15 cellular contexts compared by ENCODE assay signal in the genomic region with DNA sequence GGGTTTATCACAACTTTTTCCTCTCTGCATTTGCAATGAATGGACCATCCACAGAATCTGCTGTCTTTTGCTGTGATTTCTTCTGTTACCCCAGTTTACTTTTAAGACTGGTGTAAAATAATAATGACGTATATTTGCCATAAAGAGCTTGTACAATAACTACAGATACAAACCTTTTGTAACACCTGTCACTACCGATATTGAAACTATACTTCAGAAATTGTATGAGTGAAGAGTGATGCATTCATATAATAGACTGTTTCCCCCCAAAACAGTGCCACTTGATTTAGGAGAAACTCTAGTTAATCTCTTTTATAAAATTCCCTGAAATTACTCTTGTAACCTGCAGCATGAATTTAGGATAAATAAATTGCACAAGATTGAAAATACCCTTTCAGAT. TPM values are rescaled to one million over a fixed set of nuclear protein-coding genes. Genes with fewer than 3 reads are reported as not detected.
A peak's percentile ranks its signal among the peaks of the same experiment; 100 is the strongest.
DNase-seq lines count a peak whose midpoint lies in the region; ATAC-seq and TF ChIP-seq lines count a peak whose summit lies in the region.
"Had no signal": no experiment of that assay in that cellular context is flagged by ENCODE, and none has a peak within 500 bp of the region (broad histone marks: within the 10 kb centered on the region; RNA-seq: fewer than 3 reads in every experiment).

No MANE protein-coding gene starts in this region.

- no peak for TF ChIP-seq CTCF in Caco-2 (IDR thresholded peaks at IDR 0.05; ENCODE audit: insufficient read depth in 1 of 2, low read depth in 1 of 2, low read length in 1 of 2, severe bottlenecking in 1 of 2, unreplicated experiment in 1 of 2)
- no peak for TF ChIP-seq CTCF in IMR-90 (conservative IDR thresholded peaks at IDR 0.05; ENCODE audit: low read depth, low read length)
- TF ChIP-seq CTCF in esophagus muscularis mucosa (IDR thresholded peaks at IDR 0.05) = no peak
- TF ChIP-seq CTCF in sigmoid colon (IDR thresholded peaks at IDR 0.05) = no peak
- no peak for TF ChIP-seq CTCF in tibial nerve (IDR thresholded peaks at IDR 0.05)

- in situ Hi-C loops in IMR-90 (cut with MboI; ENCODE audit: low sequenced_read_pairs) = no loop called here

- peak overlapping the region; percentile 56; the same call in 1 of the 2 replicates for H4K5ac ChIP-seq in IMR-90 (ENCODE audit: low read depth, low read length)

- peaks cover under 1% of the 10 kb centered on the region for H3K36me3 Mint-ChIP-seq in Caco-2 (ENCODE audit: insufficient read depth, unreplicated experiment)
- no peaks in the 10 kb centered on the region for H3K36me3 Mint-ChIP-seq in CD4-positive, alpha-beta memory T cell
- H3K36me3 Mint-ChIP-seq: neural progenitor cell had no signal

- DNase-seq in Caco-2 = no peak
- DNase-seq in IMR-90 = no peak
- DNase-seq in esophagus muscularis mucosa (ENCODE audit: extremely low spot score) = no peak
- no peak for DNase-seq in sigmoid colon
- DNase-seq in tibial nerve (ENCODE audit: low spot score in 2 of 2) = no peak
- no peak for DNase-seq in CD4-positive, alpha-beta memory T cell
- DNase-seq: activated CD4-positive, CD25-positive, alpha-beta regulatory T cell treated with anti-CD3 and anti-CD28 coated beads, Interleukin-2, amount 50 U/mL, for 72 hours; activated T-cell treated with anti-CD3 and anti-CD28 coated beads, Interleukin-2, amount 50 U/mL, for 4 hours; DMS79 treated with DMSO at 0.1 percent for 48 hours; erythroblast; NCI-H1417 had no signal

- H3K27me3 Mint-ChIP-seq in Caco-2 (ENCODE audit: insufficient read depth, unreplicated experiment) = no peaks in the 10 kb centered on the region
- no peaks in the 10 kb centered on the region for H3K27me3 Mint-ChIP-seq in CD4-positive, alpha-beta memory T cell

- peak overlapping the region; percentile 68 for H2BK5ac ChIP-seq in IMR-90 (ENCODE audit: low read depth, low read length, poor library complexity, severe bottlenecking)

- BruUV-seq in Caco-2 (replicated peaks; lab: Mats Ljungman, UMichigan) = no TSS peak
- BruUV-seq in IMR-90 (replicated peaks; lab: Mats Ljungman, UMichigan) = no TSS peak

- peak overlapping the region; percentile 95; the same call in 1 of the 2 replicates for H3K27ac ChIP-seq in IMR-90 (ENCODE audit: insufficient read depth, low read length)
- H3K27ac ChIP-seq in esophagus muscularis mucosa (replicated peaks in 1 of 4) = peak overlapping the region in 3 of 4 donors; percentile 74 to 83 (median 75)
- H3K27ac ChIP-seq in sigmoid colon = peak overlapping the region; percentile 71 to 78 (median 75)
- H3K27ac ChIP-seq in tibial nerve = peak overlapping the region in 1 of 4 donors; percentile 54
- no peak overlapping the region for H3K27ac ChIP-seq in CD4-positive, alpha-beta memory T cell (ENCODE audit: low read depth, low read length)

- no peak overlapping the region for H3K9ac ChIP-seq in IMR-90 (ENCODE audit: low read depth, low read length)
- H3K9ac ChIP-seq: neural progenitor cell had no signal

- WGBS in IMR-90 (ENCODE audit: extremely low coverage in 2 of 2, insufficient read length in 1 of 2), 2 experiments = no CpG with 5 or more reads among the region's 2 CpGs
- 88% methylated on average over 2 of the region's 2 CpGs for WGBS in esophagus muscularis mucosa
- 71 to 82% methylated on average over 2 of the region's 2 CpGs for WGBS in sigmoid colon, 2 donors
- WGBS in tibial nerve, 2 donors = 92 to 96% methylated on average over 2 of the region's 2 CpGs

- H3K4me1 ChIP-seq in Caco-2 = peaks cover 94% of the 10 kb centered on the region
- peaks cover 34% of the 10 kb centered on the region for H3K4me1 ChIP-seq in IMR-90 (ENCODE audit: control insufficient read depth, insufficient read depth, low read length)
- H3K4me1 ChIP-seq in esophagus muscularis mucosa = peaks cover 0 to 55% (median 36%) of the 10 kb centered on the region in 4 donors
- peaks cover 0 to 42% (median 32%) of the 10 kb centered on the region in 4 donors for H3K4me1 ChIP-seq in sigmoid colon
- H3K4me1 ChIP-seq in tibial nerve = peaks cover 0 to 7% (median 0%) of the 10 kb centered on the region in 4 donors
- peaks cover 13% of the 10 kb centered on the region for H3K4me1 ChIP-seq in CD4-positive, alpha-beta memory T cell (ENCODE audit: insufficient read depth, low read length)

- no peaks in the 10 kb centered on the region for H3K9me3 Mint-ChIP-seq in Caco-2 (ENCODE audit: unreplicated experiment)
- H3K9me3 Mint-ChIP-seq in CD4-positive, alpha-beta memory T cell = no peaks in the 10 kb centered on the region
- H3K9me3 Mint-ChIP-seq: activated T-cell treated with anti-CD3 and anti-CD28 coated beads, Interleukin-2, amount 50 U/mL, for 4 hours had no signal

- H4K8ac ChIP-seq in IMR-90 (ENCODE audit: low read depth in 2 of 2, low read length in 2 of 2) = peak overlapping the region in 1 of 2 experiments; percentile 70; a peak in 1 of 4 replicates

- H4K20me1 ChIP-seq in IMR-90 (ENCODE audit: insufficient read depth, low read length) = no peaks in the 10 kb centered on the region

- POLR2A ChIA-PET in Caco-2 (lab: Charles Lee) = interaction anchor here (1.2 to 1.3 kb wide), 2 partner anchors 16 to 18 kb away, joined by 5 to 10 read pairs; no protein-coding TSS in a partner anchor
- POLR2A ChIA-PET in IMR-90 (lab: Charles Lee; ENCODE audit: unreplicated experiment) = no interaction called here
- POLR2A ChIA-PET in CD4-positive, alpha-beta memory T cell (lab: Charles Lee; ENCODE audit: partially characterized antibody) = no interaction called here

- intact Hi-C loops in Caco-2 (cut with micrococcal nuclease; ENCODE audit: unreplicated experiment) = no loop called here
- intact Hi-C loops in IMR-90 (cut with micrococcal nuclease) = loop anchor here (5.0 kb wide), 1 partner anchor 99 kb away; no protein-coding TSS in a partner anchor
- intact Hi-C loops in esophagus muscularis mucosa (cut with DNase I) = no loop called here
- intact Hi-C loops in sigmoid colon (cut with DNase I) = no loop called here
- intact Hi-C loops in CD4-positive, alpha-beta memory T cell (cut with micrococcal nuclease) = no loop called here

- H3K4me2 ChIP-seq in IMR-90 (ENCODE audit: low read depth, low read length) = no peak overlapping the region
- H3K4me2 ChIP-seq: neural progenitor cell had no signal

- H3K14ac ChIP-seq in IMR-90 (replicated peaks; ENCODE audit: low read depth, low read length) = peak overlapping the region; percentile 84

- dilution Hi-C loops in IMR-90 (cut with HindIII; ENCODE audit: low sequenced_read_pairs, unreplicated experiment) = no loop called here

- H2BK15ac ChIP-seq in IMR-90 (ENCODE audit: low read depth, low read length) = peak overlapping the region; percentile 47; the same call in 1 of the 3 replicates

- H3K23ac ChIP-seq in IMR-90 (ENCODE audit: low read depth, low read length) = peak overlapping the region; percentile 35; the same call in 1 of the 2 replicates

- H3K4ac ChIP-seq in IMR-90 (ENCODE audit: low read depth, low read length) = peak overlapping the region; percentile 90

- TF ChIP-seq EP300 in esophagus muscularis mucosa (IDR thresholded peaks at IDR 0.05) = no peak
- TF ChIP-seq EP300 in sigmoid colon (IDR thresholded peaks at IDR 0.05) = no peak
- no peak for TF ChIP-seq EP300 in tibial nerve (IDR thresholded peaks at IDR 0.05)

- no peak overlapping the region for H2AFZ ChIP-seq in IMR-90 (replicated peaks; ENCODE audit: low read length, poor library complexity)
- H2AFZ ChIP-seq: neural progenitor cell had no signal

- peaks cover 47% of the 10 kb centered on the region for H3K4me1 Mint-ChIP-seq in Caco-2 (ENCODE audit: low read depth, unreplicated experiment)
- H3K4me1 Mint-ChIP-seq in CD4-positive, alpha-beta memory T cell = peaks cover 10 to 22% (median 19%) of the 10 kb centered on the region in 4 donors

- H3K27ac Mint-ChIP-seq in Caco-2 (ENCODE audit: unreplicated experiment) = peak overlapping the region; percentile 95
- peak overlapping the region in 2 of 7 donors; percentile 24 to 80 for H3K27ac Mint-ChIP-seq in CD4-positive, alpha-beta memory T cell
- H3K27ac Mint-ChIP-seq: neural progenitor cell had no signal

- CTCF ChIA-PET in Caco-2 (lab: Charles Lee) (no interaction called here), IMR-90 (lab: Yijun Ruan, JAX) (interaction anchor here (0.7 to 1.1 kb wide), 2 partner anchors 92 to 114 kb away, joined by 3 to 5 read pairs; no protein-coding TSS in a partner anchor)
- CTCF ChIA-PET in CD4-positive, alpha-beta memory T cell (lab: Charles Lee; ENCODE audit: partially characterized antibody) = no interaction called here

- H3K9me1 ChIP-seq in IMR-90 (ENCODE audit: insufficient read depth, low read length) = peaks cover 9% of the 10 kb centered on the region; the same call in 1 of the 2 replicates

- peak overlapping the region; percentile 5; the same call in 1 of the 2 replicates for H2AK5ac ChIP-seq in IMR-90 (ENCODE audit: low read depth, low read length)

- peak overlapping the region; percentile 85 for H2BK20ac ChIP-seq in IMR-90 (ENCODE audit: low read depth, low read length)

- H3K27me3 ChIP-seq in Caco-2 (replicated peaks; ENCODE audit: control insufficient read depth, insufficient read depth, low read length) (no peaks in the 10 kb centered on the region), IMR-90 (ENCODE audit: control insufficient read depth, insufficient read depth, low read length) (no peaks in the 10 kb centered on the region), esophagus muscularis mucosa (no peaks in the 10 kb centered on the region), sigmoid colon (no peaks in the 10 kb centered on the region), tibial nerve (no peaks in the 10 kb centered on the region)
- no peaks in the 10 kb centered on the region for H3K27me3 ChIP-seq in CD4-positive, alpha-beta memory T cell (ENCODE audit: insufficient read depth, low read length)
- H3K27me3 ChIP-seq: neural progenitor cell had no signal

- no peak overlapping the region for H3K4me3 Mint-ChIP-seq in Caco-2 (ENCODE audit: unreplicated experiment)
- peak overlapping the region in 1 of 8 donors; percentile 36 for H3K4me3 Mint-ChIP-seq in CD4-positive, alpha-beta memory T cell
- H3K4me3 Mint-ChIP-seq: activated T-cell treated with anti-CD3 and anti-CD28 coated beads, Interleukin-2, amount 50 U/mL, for 4 hours; neural progenitor cell had no signal

- H3K9me3 ChIP-seq in Caco-2 (no peaks in the 10 kb centered on the region), IMR-90 (ENCODE audit: control insufficient read depth, insufficient read depth, low read length) (no peaks in the 10 kb centered on the region), esophagus muscularis mucosa (no peaks in the 10 kb centered on the region), sigmoid colon (no peaks in the 10 kb centered on the region), tibial nerve (no peaks in the 10 kb centered on the region)
- H3K9me3 ChIP-seq in CD4-positive, alpha-beta memory T cell (ENCODE audit: control insufficient read depth in 1 of 2, low read length in 2 of 2) = no peaks in the 10 kb centered on the region

- no peak for TF ChIP-seq RAD21 in IMR-90 (IDR thresholded peaks at IDR 0.05; ENCODE audit: low read length)

- no peak overlapping the region; the same call in 1 of the 2 replicates for H3K56ac ChIP-seq in IMR-90 (ENCODE audit: extremely low read depth, insufficient read depth, low read length)

- peak overlapping the region; percentile 73; the same call in 1 of the 2 replicates for H4K91ac ChIP-seq in IMR-90 (ENCODE audit: insufficient read depth, low read depth, low read length)

- peak overlapping the region; percentile 71 for H3K18ac ChIP-seq in IMR-90 (ENCODE audit: low read depth, low read length)

- no peak for ATAC-seq in IMR-90 (ENCODE audit: low read depth)
- no peak for ATAC-seq in HG03442 (IDR thresholded peaks at IDR 0.05; ENCODE audit: unreplicated experiment)
- no peak for ATAC-seq in HG03159 (IDR thresholded peaks at IDR 0.05; ENCODE audit: unreplicated experiment)
- ATAC-seq: activated T-cell treated with anti-CD3 and anti-CD28 coated beads, Interleukin-2, amount 50 U/mL, for 4 hours had no signal

- H2AK9ac ChIP-seq in IMR-90 (replicated peaks; ENCODE audit: low read depth, low read length, poor library complexity) = no peak overlapping the region

- no peak for TF ChIP-seq POLR2A in IMR-90 (IDR thresholded peaks at IDR 0.05; ENCODE audit: low read depth, low read length)
- no peak for TF ChIP-seq POLR2A in esophagus muscularis mucosa (IDR thresholded peaks at IDR 0.05; ENCODE audit: low read depth)
- TF ChIP-seq POLR2A in sigmoid colon (IDR thresholded peaks at IDR 0.05) = no peak
- TF ChIP-seq POLR2A in tibial nerve (IDR thresholded peaks at IDR 0.05) = no peak

- H3K36me3 ChIP-seq in Caco-2 (ENCODE audit: control insufficient read depth, insufficient read depth, low read length) (no peaks in the 10 kb centered on the region), IMR-90 (ENCODE audit: control insufficient read depth, insufficient read depth, low read length) (no peaks in the 10 kb centered on the region), esophagus muscularis mucosa (no peaks in the 10 kb centered on the region), sigmoid colon (no peaks in the 10 kb centered on the region), tibial nerve (no peaks in the 10 kb centered on the region)
- no peaks in the 10 kb centered on the region for H3K36me3 ChIP-seq in CD4-positive, alpha-beta memory T cell (ENCODE audit: insufficient read depth, low read length)
- H3K36me3 ChIP-seq: neural progenitor cell had no signal

- no peak overlapping the region for H3K4me3 ChIP-seq in Caco-2 (ENCODE audit: low read depth, low read length)
- no peak overlapping the region for H3K4me3 ChIP-seq in IMR-90 (ENCODE audit: insufficient read depth, low read depth, low read length)
- no peak overlapping the region for H3K4me3 ChIP-seq in esophagus muscularis mucosa
- H3K4me3 ChIP-seq in sigmoid colon = no peak overlapping the region
- H3K4me3 ChIP-seq in tibial nerve = no peak overlapping the region
- no peak overlapping the region for H3K4me3 ChIP-seq in CD4-positive, alpha-beta memory T cell (ENCODE audit: low read length in 2 of 2)
- H3K4me3 ChIP-seq: coronary artery, neural progenitor cell had no signal

- H2BK120ac ChIP-seq in IMR-90 (ENCODE audit: low read depth, low read length) = peak overlapping the region; percentile 92

- H3K79me1 ChIP-seq in IMR-90 (ENCODE audit: low read depth in 1 of 2, low read length in 2 of 2) = no peaks in the 10 kb centered on the region; a peak in 1 of 4 replicates

RNA-seq across cellular contexts. Expression of a gene that starts 26.4 kb away (rescaled TPM):
- total RNA-seq in Caco-2 (2022) = 43.8 and 48.3 TPM in 2 replicates
- total RNA-seq in IMR-90 (2012; rRNA removed) = 6.1 and 7.2 TPM in 2 replicates
- 12.8 and 18.5 TPM in 2 replicates for polyA plus RNA-seq in IMR-90 (2012; rRNA removed)
- 12.2 and 21.8 TPM in 2 replicates for polyA plus RNA-seq in IMR-90 (2012; cell fraction: cytosol; rRNA removed)
- 50.1 and 73.1 TPM in 2 replicates for polyA plus RNA-seq in IMR-90 (2012; cell fraction: nucleus; rRNA removed; ENCODE audit: low replicate concordance)
- total RNA-seq in esophagus muscularis mucosa = 100 to 1,000 TPM in 1 of 4 donors, 10 to 100 TPM in 3; 26.0 to 176 (median 26.5) TPM
- 100 to 1,000 TPM in 1 of 4 donors, 10 to 100 TPM in 3; 17.1 to 103 (median 30.5) TPM for total RNA-seq in sigmoid colon
- polyA plus RNA-seq in sigmoid colon = 10 to 100 TPM; 29.4 to 43.2 (median 40.2) TPM
- total RNA-seq in tibial nerve = 10 to 100 TPM in 1 of 4 donors, 1 to 10 TPM in 3; 2.8 to 22.8 (median 6.6) TPM
- 100 to 1,000 TPM; 124 to 125 TPM for total RNA-seq in CD4-positive, alpha-beta memory T cell
- polyA plus RNA-seq in CD4-positive, alpha-beta memory T cell = 100 to 1,000 TPM; 268 to 334 TPM
